2 cellular contexts compared by ENCODE assay signal in genomic region chr13:45370922-45371406, GRCh38.
TF ChIP-seq lines count a peak whose summit lies in the region.

No MANE protein-coding gene starts in this region.

TF ChIP-seq in Ishikawa, 13 proteins besides CTCF, POLR2A, EP300 and RAD21:
- TF ChIP-seq REST (IDR thresholded peaks at IDR 0.05; ENCODE audit: low read depth) = no peak
- TF ChIP-seq TEAD4 (IDR thresholded peaks at IDR 0.05) = peak; percentile 62
- no peak for TF ChIP-seq FOXM1 (IDR thresholded peaks at IDR 0.05; ENCODE audit: borderline replicate concordance, low read depth)
- 0 out of 2 replicates have a peak, but pooled peaks have one; percentile 32 for TF ChIP-seq YY1 (IDR thresholded peaks at IDR 0.05; ENCODE audit: low read depth)
- 0 out of 2 replicates have a peak, but pooled peaks have one; percentile 63 for TF ChIP-seq ZBTB7A (IDR thresholded peaks at IDR 0.05; ENCODE audit: low read depth)
- TF ChIP-seq NFIC (IDR thresholded peaks at IDR 0.05) = no peak

TF ChIP-seq in H1, 55 proteins besides CTCF, POLR2A, EP300 and RAD21 (continued from another document):
- TF ChIP-seq USF2 (IDR thresholded peaks at IDR 0.05; ENCODE audit: low read length) (no peak), CHD1 (IDR thresholded peaks at IDR 0.05; ENCODE audit: low read depth, low read length) (no peak), TCF12 (IDR thresholded peaks at IDR 0.05; ENCODE audit: low read depth, low read length) (0 out of 2 replicates have a peak, but pooled peaks have one; percentile 26), MAFK (IDR thresholded peaks at IDR 0.05; ENCODE audit: low read depth, low read length) (peak; percentile 50; the same call in 1 of the 2 replicates), SP4 (IDR thresholded peaks at IDR 0.05; ENCODE audit: low read length) (no peak; the same call in 1 of the 2 replicates), NRF1 (IDR thresholded peaks at IDR 0.05; ENCODE audit: low read depth, low read length) (no peak), KDM5A (IDR thresholded peaks at IDR 0.05; ENCODE audit: low read length) (0 out of 2 replicates have a peak, but pooled peaks have one; percentile 36), CTBP2 (IDR thresholded peaks at IDR 0.05; ENCODE audit: borderline replicate concordance, insufficient read depth, insufficient read length, low read length) (no peak), SP2 (IDR thresholded peaks at IDR 0.05; ENCODE audit: low read length) (no peak), SRF (IDR thresholded peaks at IDR 0.05; ENCODE audit: low read depth, low read length) (no peak), EGR1 (IDR thresholded peaks at IDR 0.05; ENCODE audit: borderline replicate concordance, low read depth, low read length) (no peak), ASH2L (IDR thresholded peaks at IDR 0.05; ENCODE audit: low read length) (no peak), CBX8 (IDR thresholded peaks at IDR 0.05; ENCODE audit: borderline replicate concordance, low read depth, low read length) (no peak), KDM4A (IDR thresholded peaks at IDR 0.05; ENCODE audit: low read depth, low read length, severe bottlenecking) (no peak), PHF8 (conservative IDR thresholded peaks at IDR 0.05; ENCODE audit: low read depth, low read length) (no peak), RFX5 (IDR thresholded peaks at IDR 0.05; ENCODE audit: borderline replicate concordance, low read depth, low read length) (no peak), GTF2F1 (IDR thresholded peaks at IDR 0.05; ENCODE audit: borderline replicate concordance, low read depth, low read length) (no peak), TAF1 (IDR thresholded peaks at IDR 0.05; ENCODE audit: low read depth, low read length) (no peak), TBP (IDR thresholded peaks at IDR 0.05; ENCODE audit: low read depth, low read length) (no peak), MAX (IDR thresholded peaks at IDR 0.05) (no peak), BRCA1 (IDR thresholded peaks at IDR 0.05; ENCODE audit: low read depth, low read length) (no peak), JUN (IDR thresholded peaks at IDR 0.05; ENCODE audit: low read depth, low read length) (no peak), CHD2 (IDR thresholded peaks at IDR 0.05; ENCODE audit: low read length) (0 out of 2 replicates have a peak, but pooled peaks have one; percentile 39), TEAD4 (IDR thresholded peaks at IDR 0.05; ENCODE audit: low read depth, low read length) (peak; percentile 91), BACH1 (IDR thresholded peaks at IDR 0.05; ENCODE audit: low read length) (peak; percentile 48; the same call in 1 of the 2 replicates), SUZ12 (IDR thresholded peaks at IDR 0.05; ENCODE audit: low read length) (no peak), SAP30 (IDR thresholded peaks at IDR 0.05; ENCODE audit: insufficient read depth, insufficient replicate concordance, low read length) (no peak), CBX5 (IDR thresholded peaks at IDR 0.05; ENCODE audit: low read depth, low read length) (no peak), SIN3A (conservative IDR thresholded peaks at IDR 0.05 in 1 of 2, IDR thresholded peaks at IDR 0.05 in 1 of 2; ENCODE audit: low read depth in 1 of 2, low read length in 2 of 2) (0 out of 4 replicates have a peak, but pooled peaks have one; percentile 21 to 46), POLR2AphosphoS5 (IDR thresholded peaks at IDR 0.05; ENCODE audit: low read depth, low read length) (no peak), BCL11A (IDR thresholded peaks at IDR 0.05; ENCODE audit: low read depth in 2 of 2, low read length in 2 of 2) (no peak), JUND (IDR thresholded peaks at IDR 0.05; ENCODE audit: low read length) (no peak)
